ENCODE assay signal across 12 cellular contexts in the genomic region with DNA sequence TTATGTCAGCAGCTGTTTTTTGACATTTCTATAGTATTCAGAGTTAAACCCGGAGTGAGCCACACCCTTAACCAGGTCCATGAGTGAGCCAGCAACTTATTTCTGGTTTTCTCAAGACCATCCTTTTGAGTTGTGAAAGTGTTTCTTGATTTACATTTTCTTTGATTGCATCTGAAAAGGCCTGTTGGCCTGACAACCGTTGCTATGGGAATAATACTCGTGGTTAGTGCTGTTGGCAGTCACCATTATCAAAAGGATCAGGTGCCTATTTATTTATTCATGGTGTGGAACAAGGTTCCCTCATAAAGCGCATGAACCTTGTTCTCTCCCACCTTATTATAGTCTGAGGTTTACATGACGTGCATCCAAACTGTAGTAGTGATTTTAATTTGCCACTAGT.
DNase-seq lines count a peak whose midpoint lies in the region; ATAC-seq and TF ChIP-seq lines count a peak whose summit lies in the region.
"Had no signal": no experiment of that assay in that cellular context is flagged by ENCODE, and none has a peak within 500 bp of the region (broad histone marks: within the 10 kb centered on the region; RNA-seq: fewer than 3 reads in every experiment).

No MANE protein-coding gene starts in this region.

- peak; percentile 34 to 85 (median 55) for DNase-seq in NCI-H1417 (lab: John Stamatoyannopoulos, UW)
- DNase-seq in NCI-H1417 treated with DMSO at 0.1 percent for 48 hours (lab: John Stamatoyannopoulos, UW), result no peak
- DNase-seq in NCI-H2107 (lab: John Stamatoyannopoulos, UW), result peak; percentile 70
- DNase-seq in stimulated activated effector memory CD8-positive, alpha-beta T cell treated with anti-CD3 and anti-CD28 coated beads, Interleukin-12 subunit alpha, Interleukin-12 subunit beta, amount 100 ng/mL, for 72 hours (ENCODE audit: low spot score in 2 of 2), result no peak
- DNase-seq in psoas muscle, result no peak
- no peak for DNase-seq in RWPE1 (ENCODE audit: low spot score)
- DNase-seq: heart right ventricle, NCI-H1048 had no signal

- H3K27ac ChIP-seq in cingulate gyrus (ENCODE audit: low read depth, low read length), result peak overlapping the region; percentile 42
- no peak overlapping the region for H3K27ac ChIP-seq in psoas muscle
- no peak overlapping the region for H3K27ac ChIP-seq in RWPE1
- H3K27ac ChIP-seq: A549, heart right ventricle had no signal

- H3K4me3 Mint-ChIP-seq in stimulated activated effector memory CD8-positive, alpha-beta T cell treated with anti-CD3 and anti-CD28 coated beads, Interleukin-12 subunit alpha, Interleukin-12 subunit beta, amount 100 ng/mL, for 72 hours, result no peak overlapping the region

- CTCF ChIA-PET in RWPE1 (lab: Yijun Ruan, JAX), result no interaction called here

- no peaks in the 10 kb centered on the region for H3K4me1 ChIP-seq in psoas muscle
- H3K4me1 ChIP-seq: A549, heart right ventricle had no signal

- no peaks in the 10 kb centered on the region for H3K36me3 ChIP-seq in psoas muscle (ENCODE audit: insufficient read depth in 1 of 2, low read depth in 1 of 2)
- H3K36me3 ChIP-seq: heart right ventricle had no signal

- no peak overlapping the region for H3K4me3 ChIP-seq in psoas muscle
- H3K4me3 ChIP-seq: A549, heart right ventricle had no signal

- no peaks in the 10 kb centered on the region for H3K36me3 Mint-ChIP-seq in stimulated activated effector memory CD8-positive, alpha-beta T cell treated with anti-CD3 and anti-CD28 coated beads, Interleukin-12 subunit alpha, Interleukin-12 subunit beta, amount 100 ng/mL, for 72 hours

- WGBS in psoas muscle, 3 donors, result 76 to 85% (median 79%) methylated on average over 5 of the region's 5 CpGs

- no peaks in the 10 kb centered on the region for H3K9me3 Mint-ChIP-seq in stimulated activated effector memory CD8-positive, alpha-beta T cell treated with anti-CD3 and anti-CD28 coated beads, Interleukin-12 subunit alpha, Interleukin-12 subunit beta, amount 100 ng/mL, for 72 hours

- ATAC-seq in stimulated activated effector memory CD8-positive, alpha-beta T cell treated with anti-CD3 and anti-CD28 coated beads, Interleukin-12 subunit alpha, Interleukin-12 subunit beta, amount 100 ng/mL, for 72 hours, result no peak
- ATAC-seq in psoas muscle (no peak), HG03354 (IDR thresholded peaks at IDR 0.05; ENCODE audit: poor library complexity, severe bottlenecking, unreplicated experiment) (no peak)
- ATAC-seq: A549, heart right ventricle had no signal

- H3K27ac Mint-ChIP-seq in stimulated activated effector memory CD8-positive, alpha-beta T cell treated with anti-CD3 and anti-CD28 coated beads, Interleukin-12 subunit alpha, Interleukin-12 subunit beta, amount 100 ng/mL, for 72 hours, result peak overlapping the region; percentile 32
- H3K27ac Mint-ChIP-seq: progenitor cell of endocrine pancreas had no signal

- no peaks in the 10 kb centered on the region for H3K27me3 ChIP-seq in psoas muscle (ENCODE audit: insufficient read depth in 3 of 3, low read length in 2 of 3)
- H3K27me3 ChIP-seq: heart right ventricle had no signal

- H3K9me3 ChIP-seq in psoas muscle, result no peaks in the 10 kb centered on the region
- H3K9me3 ChIP-seq: A549, heart right ventricle had no signal

- POLR2A ChIA-PET in RWPE1 (lab: Yijun Ruan, JAX; ENCODE audit: low non-redundant PET), result no interaction called here

- peaks cover 16% of the 10 kb centered on the region for H3K4me1 Mint-ChIP-seq in stimulated activated effector memory CD8-positive, alpha-beta T cell treated with anti-CD3 and anti-CD28 coated beads, Interleukin-12 subunit alpha, Interleukin-12 subunit beta, amount 100 ng/mL, for 72 hours

- intact Hi-C loops in psoas muscle (cut with DNase I), result no loop called here

- no peak for TF ChIP-seq CTCF in psoas muscle (IDR thresholded peaks at IDR 0.05)
- TF ChIP-seq CTCF in RWPE1 (conservative IDR thresholded peaks at IDR 0.05; ENCODE audit: low read depth), result no peak

Comparison
In these comparisons a context has a peak if more than half of its experiments do, and no peak if none do; other contexts are left out.
1. DNase-seq: peak in NCI-H1417 (3 of 3) and NCI-H2107 (single experiment); none in NCI-H1417 treated with DMSO at 0.1 percent for 48 hours (single experiment), stimulated activated effector memory CD8-positive, alpha-beta T cell treated with anti-CD3 and anti-CD28 coated beads, Interleukin-12 subunit alpha, Interleukin-12 subunit beta, amount 100 ng/mL, for 72 hours (0 of 2), psoas muscle (0 of 2) and RWPE1 (single experiment).